Comparison of ENCODE assay signal across 1 cellular context in genomic region chr20:36670665-36671357, GRCh38.
A peak's percentile ranks its signal among the peaks of the same experiment; 100 is the strongest.
TF ChIP-seq lines count a peak whose summit lies in the region.

No MANE protein-coding gene starts in this region.

TF ChIP-seq in HepG2, 621 proteins besides CTCF, POLR2A, EP300 and RAD21 (continued from another document and continues in another):
- TF ChIP-seq ZNF333 (CRISPR knock-in tag; IDR thresholded peaks at IDR 0.05; ENCODE audit: borderline replicate concordance) (no peak), KMT2A (CRISPR knock-in tag; IDR thresholded peaks at IDR 0.05) (no peak), ZNF691 (CRISPR knock-in tag; IDR thresholded peaks at IDR 0.05; ENCODE audit: borderline replicate concordance, low read depth) (no peak), ZNF12 (CRISPR knock-in tag; IDR thresholded peaks at IDR 0.05) (no peak), ZNF362 (CRISPR knock-in tag; IDR thresholded peaks at IDR 0.05; ENCODE audit: borderline replicate concordance) (no peak), ZNF619 (CRISPR knock-in tag; IDR thresholded peaks at IDR 0.05) (no peak), TFE3 (CRISPR knock-in tag; IDR thresholded peaks at IDR 0.05) (no peak), MEF2D (CRISPR knock-in tag; IDR thresholded peaks at IDR 0.05) (peak; percentile 54; the same call in 1 of the 2 replicates), SSRP1 (CRISPR knock-in tag; IDR thresholded peaks at IDR 0.05) (no peak), REL (CRISPR knock-in tag; conservative IDR thresholded peaks at IDR 0.05) (no peak), RERE (CRISPR knock-in tag; IDR thresholded peaks at IDR 0.05; ENCODE audit: low read depth) (no peak), FOXA3 (CRISPR knock-in tag; IDR thresholded peaks at IDR 0.05) (peak; percentile 66; the same call in 1 of the 2 replicates), AHR (CRISPR knock-in tag; IDR thresholded peaks at IDR 0.05) (no peak), TFAP4 (IDR thresholded peaks at IDR 0.05; ENCODE audit: borderline replicate concordance, low read depth) (no peak), DMTF1 (CRISPR knock-in tag; IDR thresholded peaks at IDR 0.05) (no peak), RARA (CRISPR knock-in tag; IDR thresholded peaks at IDR 0.05) (no peak), SOX5 (CRISPR knock-in tag; IDR thresholded peaks at IDR 0.05; ENCODE audit: borderline replicate concordance) (no peak), TEAD3 (CRISPR knock-in tag; optimal IDR thresholded peaks at IDR 0.05; ENCODE audit: borderline replicate concordance) (peak; percentile 57), ZBTB2 (CRISPR knock-in tag; IDR thresholded peaks at IDR 0.05; ENCODE audit: low read depth) (no peak), MNT (IDR thresholded peaks at IDR 0.05) (peak; percentile 31; the same call in 1 of the 2 replicates), CEBPG (CRISPR knock-in tag; IDR thresholded peaks at IDR 0.05) (peak; percentile 86), PHF5A (CRISPR knock-in tag; IDR thresholded peaks at IDR 0.05; ENCODE audit: low read depth, unreplicated experiment) (no peak), HBP1 (CRISPR knock-in tag; IDR thresholded peaks at IDR 0.05; ENCODE audit: low read depth) (no peak), CHCHD3 (CRISPR knock-in tag; IDR thresholded peaks at IDR 0.05) (no peak), RFX3 (CRISPR knock-in tag; IDR thresholded peaks at IDR 0.05) (no peak), ZNF839 (CRISPR knock-in tag; IDR thresholded peaks at IDR 0.05; ENCODE audit: borderline replicate concordance) (no peak), ZBTB21 (CRISPR knock-in tag; IDR thresholded peaks at IDR 0.05) (peak; percentile 18; the same call in 1 of the 2 replicates), CHD2 (IDR thresholded peaks at IDR 0.05; ENCODE audit: low read depth, low read length) (no peak), ZNF609 (CRISPR knock-in tag; IDR thresholded peaks at IDR 0.05; ENCODE audit: borderline replicate concordance) (no peak)
